In the genomic region with DNA sequence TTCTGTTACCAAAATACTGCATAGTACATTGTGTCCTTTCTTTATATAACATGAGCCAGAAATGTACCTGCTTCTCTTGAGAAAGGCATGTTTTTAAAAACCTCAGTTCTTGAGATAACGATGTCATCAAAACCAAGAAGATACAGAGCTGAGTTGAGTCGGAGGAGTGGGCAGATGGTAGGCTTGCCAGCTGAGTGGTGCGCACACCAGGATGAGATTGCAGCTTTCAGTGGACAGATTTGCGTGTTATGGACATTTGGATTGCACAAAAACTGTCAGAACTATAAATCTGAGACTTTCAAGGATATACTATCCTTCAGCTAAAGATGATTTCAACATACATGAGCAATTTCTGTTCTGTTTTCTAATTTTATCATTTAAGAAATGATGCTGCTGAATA, we compare ENCODE assay signal across 1 cellular context.
TF ChIP-seq lines count a peak whose summit lies in the region.

No MANE protein-coding gene starts in this region.

TF ChIP-seq in WTC11, 78 proteins besides CTCF, POLR2A, EP300 and RAD21 (continued from another document):
- TF ChIP-seq ZNF232 (CRISPR knock-in tag; IDR thresholded peaks at IDR 0.05) (no peak), ZNF396 (CRISPR knock-in tag; IDR thresholded peaks at IDR 0.05; ENCODE audit: borderline replicate concordance) (no peak), E2F4 (CRISPR knock-in tag; IDR thresholded peaks at IDR 0.05; ENCODE audit: borderline replicate concordance, low read depth) (no peak), ELF4 (CRISPR knock-in tag; IDR thresholded peaks at IDR 0.05; ENCODE audit: low read depth) (no peak), IRF2 (CRISPR knock-in tag; IDR thresholded peaks at IDR 0.05; ENCODE audit: borderline replicate concordance, low read depth) (no peak), ZNF138 (CRISPR knock-in tag; conservative IDR thresholded peaks at IDR 0.05) (no peak), ERG (CRISPR knock-in tag; IDR thresholded peaks at IDR 0.05) (no peak), E2F5 (CRISPR knock-in tag; IDR thresholded peaks at IDR 0.05) (no peak), SMAD4 (CRISPR knock-in tag; IDR thresholded peaks at IDR 0.05) (no peak), KAT7 (CRISPR knock-in tag; IDR thresholded peaks at IDR 0.05; ENCODE audit: borderline replicate concordance) (no peak)
